In genomic region chr5:16666140-16666860, GRCh38 we compare ENCODE assay signal across 1 cellular context.
TF ChIP-seq lines count a peak whose summit lies in the region.

No MANE protein-coding gene starts in this region.

TF ChIP-seq in WTC11, 78 proteins besides CTCF, POLR2A, EP300 and RAD21 (continued from another document):
- no peak for TF ChIP-seq ZNF281 (CRISPR knock-in tag; IDR thresholded peaks at IDR 0.05)
- TF ChIP-seq IRF1 (CRISPR knock-in tag; IDR thresholded peaks at IDR 0.05), result no peak
- no peak for TF ChIP-seq SP1 (CRISPR knock-in tag; conservative IDR thresholded peaks at IDR 0.05)
- no peak for TF ChIP-seq ZNF263 (CRISPR knock-in tag; IDR thresholded peaks at IDR 0.05; ENCODE audit: low read depth)
- no peak for TF ChIP-seq MYBL2 (CRISPR knock-in tag; IDR thresholded peaks at IDR 0.05)
- no peak for TF ChIP-seq FOXP4 (CRISPR knock-in tag; IDR thresholded peaks at IDR 0.05)
- TF ChIP-seq PRRX2 (CRISPR knock-in tag; IDR thresholded peaks at IDR 0.05), result no peak
